In genomic region chr2:201132518-201132917, GRCh38 we compare ENCODE assay signal across 8 cellular contexts. TPM values are rescaled to one million over a fixed set of nuclear protein-coding genes. Genes with fewer than 3 reads are reported as not detected.
DNase-seq lines count a peak whose midpoint lies in the region; ATAC-seq and TF ChIP-seq lines count a peak whose summit lies in the region.

No MANE protein-coding gene starts in this region.

- H3K4me3 ChIP-seq in breast epithelium: no peak overlapping the region
- H3K4me3 ChIP-seq in IMR-90 (ENCODE audit: insufficient read depth, low read depth, low read length): no peak overlapping the region
- H3K4me3 ChIP-seq in colonic mucosa: no peak overlapping the region
- H3K4me3 ChIP-seq in tibial nerve: no peak overlapping the region
- H3K4me3 ChIP-seq in Peyer's patch: no peak overlapping the region
- H3K4me3 ChIP-seq in neuronal stem cell (ENCODE audit: low read length in 2 of 2): no peak overlapping the region

- peaks cover 0 to 32% of the 10 kb centered on the region in 2 donors for H3K4me1 ChIP-seq in breast epithelium
- peaks cover 14% of the 10 kb centered on the region for H3K4me1 ChIP-seq in IMR-90 (ENCODE audit: control insufficient read depth, insufficient read depth, low read length)
- peaks cover 16% of the 10 kb centered on the region for H3K4me1 ChIP-seq in colonic mucosa
- H3K4me1 ChIP-seq in tibial nerve: peaks cover 0 to 84% (median 49%) of the 10 kb centered on the region in 4 donors
- peaks cover 0 to 39% (median 20%) of the 10 kb centered on the region in 4 donors for H3K4me1 ChIP-seq in Peyer's patch
- H3K4me1 ChIP-seq in neuronal stem cell (ENCODE audit: control insufficient read depth in 2 of 2, insufficient read depth in 1 of 2, low read depth in 1 of 2, low read length in 2 of 2): peaks cover 0 to 3% of the 10 kb centered on the region in 2 donors

- no peak overlapping the region for H3K4ac ChIP-seq in IMR-90 (ENCODE audit: low read depth, low read length)
- no peak overlapping the region for H3K4ac ChIP-seq in neuronal stem cell (ENCODE audit: low read length)

- H3K27ac ChIP-seq in breast epithelium (peak overlapping the region; percentile 23 to 35), IMR-90 (ENCODE audit: insufficient read depth, low read length) (no peak overlapping the region), colonic mucosa (peak overlapping the region; percentile 92), tibial nerve (peak overlapping the region in 3 of 4 donors; percentile 14 to 100 (median 98)), Peyer's patch (peak overlapping the region in 1 of 4 donors; percentile 68), neuronal stem cell (replicated peaks; ENCODE audit: low read length) (no peak overlapping the region)

- H4K8ac ChIP-seq in IMR-90 (ENCODE audit: low read depth in 2 of 2, low read length in 2 of 2): no peak overlapping the region; a peak in 1 of 4 replicates
- no peak overlapping the region for H4K8ac ChIP-seq in neuronal stem cell (ENCODE audit: low read depth, low read length)

- in situ Hi-C loops in IMR-90 (cut with MboI; ENCODE audit: low sequenced_read_pairs): no loop called here

- WGBS in IMR-90 (ENCODE audit: extremely low coverage in 2 of 2, insufficient read length in 1 of 2), 2 experiments: no CpG with 5 or more reads among the region's 1 CpG
- WGBS in tibial nerve, 2 donors: 42 to 57% methylated on average over 1 of the region's 1 CpG
- no CpG with 5 or more reads among the region's 1 CpG for WGBS in neuronal stem cell (ENCODE audit: extremely low coverage in 2 of 2, insufficient read length in 2 of 2, insufficient replicate concordance in 1 of 2), 2 donors

- H3K4me1 Mint-ChIP-seq in MCF 10A (ENCODE audit: insufficient read depth, unreplicated experiment): peaks cover 30% of the 10 kb centered on the region

- H3K14ac ChIP-seq in IMR-90 (replicated peaks; ENCODE audit: low read depth, low read length) (no peak overlapping the region), neuronal stem cell (ENCODE audit: low read length) (no peak overlapping the region)

- TF ChIP-seq CTCF in breast epithelium (IDR thresholded peaks at IDR 0.05): no peak
- TF ChIP-seq CTCF in MCF 10A (IDR thresholded peaks at IDR 0.05; ENCODE audit: unreplicated experiment): no peak
- no peak for TF ChIP-seq CTCF in IMR-90 (conservative IDR thresholded peaks at IDR 0.05; ENCODE audit: low read depth, low read length)
- TF ChIP-seq CTCF in colonic mucosa (IDR thresholded peaks at IDR 0.05): no peak
- no peak for TF ChIP-seq CTCF in tibial nerve (IDR thresholded peaks at IDR 0.05)
- no peak for TF ChIP-seq CTCF in Peyer's patch (IDR thresholded peaks at IDR 0.05)

- no peaks in the 10 kb centered on the region for H3K9me3 ChIP-seq in breast epithelium
- no peaks in the 10 kb centered on the region for H3K9me3 ChIP-seq in IMR-90 (ENCODE audit: control insufficient read depth, insufficient read depth, low read length)
- H3K9me3 ChIP-seq in colonic mucosa: no peaks in the 10 kb centered on the region
- no peaks in the 10 kb centered on the region for H3K9me3 ChIP-seq in tibial nerve
- H3K9me3 ChIP-seq in Peyer's patch: no peaks in the 10 kb centered on the region
- no peaks in the 10 kb centered on the region for H3K9me3 ChIP-seq in neuronal stem cell (replicated peaks in 1 of 2; ENCODE audit: control insufficient read depth in 2 of 2, insufficient read depth in 1 of 2, low read depth in 1 of 2, low read length in 2 of 2)

- H4K5ac ChIP-seq in IMR-90 (ENCODE audit: low read depth, low read length): no peak overlapping the region

- peaks cover 23% of the 10 kb centered on the region for H3K9me1 ChIP-seq in IMR-90 (ENCODE audit: insufficient read depth, low read length)

- H4K20me1 ChIP-seq in IMR-90 (ENCODE audit: insufficient read depth, low read length): peaks cover 7% of the 10 kb centered on the region; the same call in 1 of the 2 replicates

- no peak overlapping the region for H2BK120ac ChIP-seq in IMR-90 (ENCODE audit: low read depth, low read length)
- no peak overlapping the region for H2BK120ac ChIP-seq in neuronal stem cell (ENCODE audit: low read depth, low read length)

- H2BK15ac ChIP-seq in IMR-90 (ENCODE audit: low read depth, low read length) (no peak overlapping the region), neuronal stem cell (ENCODE audit: low read length) (no peak overlapping the region)

- peaks cover 39 to 65% of the 10 kb centered on the region in 2 experiments for H3K79me1 ChIP-seq in IMR-90 (ENCODE audit: low read depth in 1 of 2, low read length in 2 of 2)
- H3K79me1 ChIP-seq in neuronal stem cell (ENCODE audit: low read depth, low read length): no peaks in the 10 kb centered on the region

- H2BK12ac ChIP-seq in neuronal stem cell (ENCODE audit: low read length): no peak overlapping the region

- no peak for TF ChIP-seq RAD21 in IMR-90 (IDR thresholded peaks at IDR 0.05; ENCODE audit: low read length)

- no peak for TF ChIP-seq POLR2A in breast epithelium (IDR thresholded peaks at IDR 0.05)
- TF ChIP-seq POLR2A in IMR-90 (IDR thresholded peaks at IDR 0.05; ENCODE audit: low read depth, low read length): no peak
- TF ChIP-seq POLR2A in tibial nerve (IDR thresholded peaks at IDR 0.05): no peak
- TF ChIP-seq POLR2A in Peyer's patch (IDR thresholded peaks at IDR 0.05): no peak

- H2AK5ac ChIP-seq in IMR-90 (ENCODE audit: low read depth, low read length): no peak overlapping the region
- no peak overlapping the region for H2AK5ac ChIP-seq in neuronal stem cell (ENCODE audit: low read depth, low read length)

- intact Hi-C loops in breast epithelium (cut with DNase I; ENCODE audit: low total_unique reads): loop anchor here (5.0 kb wide), 1 partner anchor 1175 kb away; the partner anchor contains the start of genes MAIP1 and TYW5
- intact Hi-C loops in MCF 10A (cut with micrococcal nuclease): no loop called here
- intact Hi-C loops in IMR-90 (cut with micrococcal nuclease): no loop called here
- intact Hi-C loops in colonic mucosa (cut with DNase I): no loop called here

- no peak overlapping the region for H3K23ac ChIP-seq in IMR-90 (ENCODE audit: low read depth, low read length)
- H3K23ac ChIP-seq in neuronal stem cell (ENCODE audit: low read depth, low read length, poor library complexity): no peak overlapping the region

- CTCF ChIA-PET in MCF 10A (lab: Yijun Ruan, JAX) (interaction anchor here (1.2 to 4.7 kb wide), 4 partner anchors 13 to 100 kb away, joined by 3 to 28 read pairs (median 12); no protein-coding TSS in a partner anchor), IMR-90 (lab: Yijun Ruan, JAX) (no interaction called here)

- BruUV-seq in MCF 10A (replicated peaks; lab: Mats Ljungman, UMichigan): no TSS peak
- BruUV-seq in IMR-90 (replicated peaks; lab: Mats Ljungman, UMichigan): no TSS peak

- H3K56ac ChIP-seq in IMR-90 (ENCODE audit: extremely low read depth, insufficient read depth, low read length): no peak overlapping the region

- H3K4me3 Mint-ChIP-seq in MCF 10A (ENCODE audit: unreplicated experiment): no peak overlapping the region

- TF ChIP-seq EP300 in tibial nerve (IDR thresholded peaks at IDR 0.05): no peak

- H3K18ac ChIP-seq in IMR-90 (ENCODE audit: low read depth, low read length) (no peak overlapping the region), neuronal stem cell (ENCODE audit: low read length) (no peak overlapping the region)

- H2BK5ac ChIP-seq in IMR-90 (ENCODE audit: low read depth, low read length, poor library complexity, severe bottlenecking) (peak overlapping the region; percentile 0), neuronal stem cell (ENCODE audit: low read length) (no peak overlapping the region)

- no peak overlapping the region for H2AFZ ChIP-seq in IMR-90 (replicated peaks; ENCODE audit: low read length, poor library complexity)
- no peak overlapping the region for H2AFZ ChIP-seq in neuronal stem cell (ENCODE audit: low read length)

- H3K27me3 Mint-ChIP-seq in MCF 10A (ENCODE audit: insufficient read depth, unreplicated experiment): no peaks in the 10 kb centered on the region

- H3K27ac Mint-ChIP-seq in MCF 10A (ENCODE audit: low read depth, unreplicated experiment): no peak overlapping the region

- H3K27me3 ChIP-seq in breast epithelium (no peaks in the 10 kb centered on the region), IMR-90 (ENCODE audit: control insufficient read depth, insufficient read depth, low read length) (no peaks in the 10 kb centered on the region), colonic mucosa (no peaks in the 10 kb centered on the region), tibial nerve (no peaks in the 10 kb centered on the region), Peyer's patch (no peaks in the 10 kb centered on the region), neuronal stem cell (ENCODE audit: control insufficient read depth in 3 of 3, insufficient read depth in 3 of 3, low read depth in 1 of 3, low read length in 3 of 3) (no peaks in the 10 kb centered on the region)

- no peak overlapping the region for H4K91ac ChIP-seq in IMR-90 (ENCODE audit: insufficient read depth, low read depth, low read length)
- no peak overlapping the region for H4K91ac ChIP-seq in neuronal stem cell (ENCODE audit: low read depth, low read length, poor library complexity)

- 0 out of 2 replicates have a peak overlapping the region, but pooled peaks have one; percentile 6 for H2BK20ac ChIP-seq in IMR-90 (ENCODE audit: low read depth, low read length)

- H3K36me3 ChIP-seq in breast epithelium: peaks cover 8% of the 10 kb centered on the region
- peaks cover 24% of the 10 kb centered on the region for H3K36me3 ChIP-seq in IMR-90 (ENCODE audit: control insufficient read depth, insufficient read depth, low read length)
- H3K36me3 ChIP-seq in colonic mucosa: peaks cover 12% of the 10 kb centered on the region
- peaks cover 2 to 40% (median 12%) of the 10 kb centered on the region in 3 donors for H3K36me3 ChIP-seq in tibial nerve
- H3K36me3 ChIP-seq in Peyer's patch: peaks cover 0 to 70% (median 0%) of the 10 kb centered on the region in 3 donors
- no peaks in the 10 kb centered on the region for H3K36me3 ChIP-seq in neuronal stem cell (replicated peaks in 1 of 2; ENCODE audit: control insufficient read depth in 2 of 2, insufficient read depth in 2 of 2, low read length in 2 of 2)

- no peak for DNase-seq in breast epithelium (ENCODE audit: low spot score in 2 of 2)
- DNase-seq in MCF 10A (ENCODE audit: unreplicated experiment): no peak
- DNase-seq in IMR-90: no peak
- DNase-seq in colonic mucosa: no peak
- DNase-seq in tibial nerve (ENCODE audit: low spot score in 2 of 2): no peak
- no peak for DNase-seq in Peyer's patch
- DNase-seq in neuronal stem cell (ENCODE audit: low spot score): no peak

- POLR2A ChIA-PET in MCF 10A (lab: Yijun Ruan, JAX) (interaction anchor here (0.7 to 4.1 kb wide), 3 partner anchors 15 to 699 kb away, joined by 3 to 20 read pairs (median 4); partner anchors contain the start of gene ORC2), IMR-90 (lab: Charles Lee; ENCODE audit: unreplicated experiment) (interaction anchor here (0.9 kb wide), 1 partner anchor 14 kb away, joined by 3 read pairs; no protein-coding TSS in a partner anchor)

- H2AK9ac ChIP-seq in IMR-90 (replicated peaks; ENCODE audit: low read depth, low read length, poor library complexity): no peak overlapping the region

- H3K9ac ChIP-seq in IMR-90 (ENCODE audit: low read depth, low read length) (no peak overlapping the region), colonic mucosa (ENCODE audit: low read depth in 2 of 2, low read length in 2 of 2) (peak overlapping the region in 1 of 2 donors; percentile 6), neuronal stem cell (ENCODE audit: low read depth, low read length, poor library complexity) (no peak overlapping the region)

- H3K9me3 Mint-ChIP-seq in MCF 10A (ENCODE audit: unreplicated experiment): no peaks in the 10 kb centered on the region

- no peak overlapping the region for H3K4me2 ChIP-seq in IMR-90 (ENCODE audit: low read depth, low read length)
- no peak overlapping the region for H3K4me2 ChIP-seq in neuronal stem cell (ENCODE audit: insufficient read depth, low read length, poor library complexity, severe bottlenecking)

- peaks cover 61% of the 10 kb centered on the region for H3K36me3 Mint-ChIP-seq in MCF 10A (ENCODE audit: insufficient read depth, unreplicated experiment)

- dilution Hi-C loops in IMR-90 (cut with HindIII; ENCODE audit: low sequenced_read_pairs, unreplicated experiment): no loop called here

- ATAC-seq in IMR-90 (ENCODE audit: low read depth) (no peak), GM19328 (IDR thresholded peaks at IDR 0.05; ENCODE audit: unreplicated experiment) (no peak)

RNA-seq across cellular contexts. Expression of gene CFLAR, which starts 16.6 kb away (rescaled TPM):
- total RNA-seq in breast epithelium (100 to 1,000 TPM; 180 to 322 (median 207) TPM), MCF 10A (2022) (69.2 and 70.1 TPM in 2 replicates), IMR-90 (2012; rRNA removed) (48.3 and 59.9 TPM in 2 replicates), colonic mucosa (100 to 1,000 TPM in 1 of 2 donors, 10 to 100 TPM in 1; 90.1 to 126 TPM), tibial nerve (100 to 1,000 TPM; 158 to 284 (median 220) TPM), Peyer's patch (100 to 1,000 TPM; 157 to 526 (median 297) TPM)
- polyA plus RNA-seq in IMR-90 (2012; rRNA removed): 23.8 and 29.2 TPM in 2 replicates
- 8.6 and 21.0 TPM in 2 replicates for polyA plus RNA-seq in IMR-90 (2012; cell fraction: cytosol; rRNA removed)
- 32.8 and 76.8 TPM in 2 replicates for polyA plus RNA-seq in IMR-90 (2012; cell fraction: nucleus; rRNA removed; ENCODE audit: low replicate concordance)
- polyA plus RNA-seq in neuronal stem cell (2013, experiment 1 of 2): 3.8 TPM
- 4.0 TPM for polyA plus RNA-seq in neuronal stem cell (2013, experiment 2 of 2)

RNA-seq across cellular contexts. Expression of gene CASP10, which starts 50.4 kb away (rescaled TPM):
- total RNA-seq in breast epithelium (10 to 100 TPM in 1 of 3 donors, 1 to 10 TPM in 2; 5.7 to 13.1 (median 9.6) TPM), MCF 10A (2022) (0.19 and 0.27 TPM in 2 replicates), IMR-90 (2012; rRNA removed) (0.28 and 0.90 TPM in 2 replicates), colonic mucosa (10 to 100 TPM; 28.0 to 52.3 TPM), tibial nerve (10 to 100 TPM in 2 of 4 donors, 1 to 10 TPM in 2; 6.1 to 21.4 (median 11.2) TPM), Peyer's patch (10 to 100 TPM; 38.2 to 71.1 (median 46.2) TPM)
- 0.12 and 0.13 TPM in 2 replicates for polyA plus RNA-seq in IMR-90 (2012; rRNA removed)
- polyA plus RNA-seq in IMR-90 (2012; cell fraction: cytosol; rRNA removed): 0.11 TPM in 1 of 2 replicates, not detected in the other
- 0.24 and 0.32 TPM in 2 replicates for polyA plus RNA-seq in IMR-90 (2012; cell fraction: nucleus; rRNA removed; ENCODE audit: low replicate concordance)
- polyA plus RNA-seq in neuronal stem cell (2013, experiment 1 of 2): 0.10 TPM
- polyA plus RNA-seq in neuronal stem cell (2013, experiment 2 of 2): 0.17 TPM

Comparison
In these comparisons a context has a peak if more than half of its experiments do, and no peak if none do; other contexts are left out.
1. H3K27ac ChIP-seq: peak in breast epithelium (2 of 2), colonic mucosa (single experiment) and tibial nerve (3 of 4); none in IMR-90 (single experiment) and neuronal stem cell (single experiment).